ENCODE assay signal across 33 cellular contexts in genomic region chr4:47877204-47877603, GRCh38. TPM values are rescaled to one million over a fixed set of nuclear protein-coding genes. Genes with fewer than 3 reads are reported as not detected.
"Had no signal": no experiment of that assay in that cellular context is flagged by ENCODE, and none has a peak within 500 bp of the region (broad histone marks: within the 10 kb centered on the region; RNA-seq: fewer than 3 reads in every experiment).

No MANE protein-coding gene starts in this region.

- ATAC-seq: activated CD4-positive, CD25-positive, alpha-beta regulatory T cell treated with anti-CD3 and anti-CD28 coated beads, Interleukin-2, amount 50 U/mL, for 24 hours; activated CD8-positive, alpha-beta T cell treated with anti-CD3 and anti-CD28 coated beads for 36 hours; activated T-cell treated with anti-CD3 and anti-CD28 coated beads, Interleukin-2, amount 50 U/mL, for 4 hours; activated T-helper 17 cell treated with anti-CD3 and anti-CD28 coated beads, Interleukin-2, amount 50 U/mL, for 72 hours; body of pancreas; esophagus mucosa; T-helper 17 cell had no signal

- H3K27ac ChIP-seq: body of pancreas, breast epithelium, cardiac muscle cell, coronary artery, dorsolateral prefrontal cortex, WERI-Rb-1 had no signal

- H3K4me3 ChIP-seq: body of pancreas, breast epithelium, cardiac muscle cell, coronary artery, dorsolateral prefrontal cortex had no signal

- H3K27ac Mint-ChIP-seq: activated B cell treated with CpG ODN at 0.5 μM for 24 hours; activated CD8-positive, alpha-beta T cell treated with anti-CD3 and anti-CD28 coated beads for 36 hours; activated naive CD8-positive, alpha-beta T cell; activated T-helper 17 cell treated with anti-CD3 and anti-CD28 coated beads, Interleukin-2, amount 50 U/mL, for 72 hours; dendritic cell treated with granulocyte-macrophage colony-stimulating factor and Interleukin-4, amounts not matched to agents 40 ng/mL and 50 ng/mL, for 4 days; endodermal cell; T-helper 17 cell; T-helper 2 cell treated with Interferon-gamma antibody and Interleukin-4, amounts not matched to agents 5 μg/mL and 100 μg/mL, for 36 hours had no signal

- H3K27me3 ChIP-seq: body of pancreas, breast epithelium, cardiac muscle cell, dorsolateral prefrontal cortex had no signal

- H3K4me3 Mint-ChIP-seq: activated B cell treated with CpG ODN at 0.5 μM for 24 hours; activated CD8-positive, alpha-beta T cell treated with anti-CD3 and anti-CD28 coated beads for 36 hours; activated naive CD8-positive, alpha-beta T cell; activated T-cell treated with anti-CD3 and anti-CD28 coated beads, Interleukin-2, amount 50 U/mL, for 4 hours; activated T-helper 17 cell treated with anti-CD3 and anti-CD28 coated beads, Interleukin-2, amount 50 U/mL, for 72 hours; dendritic cell treated with granulocyte-macrophage colony-stimulating factor and Interleukin-4, amounts not matched to agents 40 ng/mL and 50 ng/mL, for 4 days; endodermal cell; T-helper 17 cell; T-helper 2 cell treated with Interferon-gamma antibody and Interleukin-4, amounts not matched to agents 5 μg/mL and 100 μg/mL, for 36 hours had no signal

- H3K9me3 ChIP-seq: body of pancreas had no signal

- H3K9me3 Mint-ChIP-seq: activated CD8-positive, alpha-beta T cell treated with anti-CD3 and anti-CD28 coated beads for 36 hours; activated T-helper 17 cell treated with anti-CD3 and anti-CD28 coated beads, Interleukin-2, amount 50 U/mL, for 72 hours; T-helper 2 cell treated with Interferon-gamma antibody and Interleukin-4, amounts not matched to agents 5 μg/mL and 100 μg/mL, for 36 hours had no signal

- H3K27me3 Mint-ChIP-seq: activated B cell treated with CpG ODN at 0.5 μM for 24 hours; activated CD8-positive, alpha-beta T cell treated with anti-CD3 and anti-CD28 coated beads for 36 hours; activated naive CD8-positive, alpha-beta T cell; activated T-helper 17 cell treated with anti-CD3 and anti-CD28 coated beads, Interleukin-2, amount 50 U/mL, for 72 hours; dendritic cell treated with granulocyte-macrophage colony-stimulating factor and Interleukin-4, amounts not matched to agents 40 ng/mL and 50 ng/mL, for 4 days; T-helper 17 cell had no signal

- H3K4me1 ChIP-seq: body of pancreas, breast epithelium had no signal

- H3K4me1 Mint-ChIP-seq: activated B cell treated with CpG ODN at 0.5 μM for 24 hours, endodermal cell had no signal

- DNase-seq: activated B cell treated with CpG ODN at 0.5 μM for 24 hours; activated CD4-positive, alpha-beta T cell treated with anti-CD3 and anti-CD28 coated beads for 48 hours; activated CD4-positive, alpha-beta T cell treated with anti-CD3 and anti-CD28 coated beads, Interleukin-2, amount 50 U/mL, for 1 hour; activated CD4-positive, alpha-beta T cell treated with anti-CD3 and anti-CD28 coated beads, Interleukin-2, amount 50 U/mL, for 48 hours; activated CD8-positive, alpha-beta memory T cell treated with anti-CD3 and anti-CD28 coated beads for 24 hours; activated CD8-positive, alpha-beta T cell treated with anti-CD3 and anti-CD28 coated beads for 36 hours; activated effector memory CD4-positive, alpha-beta T cell treated with Interleukin-2 at 50 U/mL for 16 hours; activated gamma-delta T cell treated with Interleukin-2 at 50 U/mL for 16 hours; activated naive CD4-positive, alpha-beta T cell treated with anti-CD3 and anti-CD28 coated beads, Interleukin-2, amount 50 U/mL, for 16 hours; activated naive CD4-positive, alpha-beta T cell treated with Interleukin-2 at 50 U/mL for 16 hours; activated T-cell treated with anti-CD3 and anti-CD28 coated beads, Interleukin-2, amount 50 U/mL, for 4 hours; amygdala; aorta; body of pancreas; central memory CD4-positive, alpha-beta T cell; cerebellar nuclear complex; dorsolateral prefrontal cortex; effector memory CD4-positive, alpha-beta T cell; endodermal cell; foreskin fibroblast; T-helper 1 cell; T-helper 17 cell; T1000; WERI-Rb-1 had no signal

RNA-seq across cellular contexts. Expression of gene CORIN, which starts 39.3 kb away (rescaled TPM):
- total RNA-seq: activated B cell treated with CpG ODN at 0.5 μM for 24 hours; activated T-cell treated with anti-CD3 and anti-CD28 coated beads, Interleukin-2, amount 50 U/mL, for 4 hours had no signal
